ENCODE assay signal across 1 cellular context in genomic region chr9:125255781-125256391, GRCh38.
TF ChIP-seq lines count a peak whose summit lies in the region.

No MANE protein-coding gene starts in this region.

TF ChIP-seq in SK-N-SH treated with all-trans-retinoic acid at 6 μM for 48 hours, 23 proteins besides CTCF, POLR2A, EP300 and RAD21 (continued from another document):
- TF ChIP-seq TSHZ2 (CRISPR knock-in tag; IDR thresholded peaks at IDR 0.05) (no peak), ARNTL (CRISPR knock-in tag; IDR thresholded peaks at IDR 0.05; ENCODE audit: borderline replicate concordance, low read depth) (no peak), ZFP30 (CRISPR knock-in tag; IDR thresholded peaks at IDR 0.05) (no peak), BACH2 (CRISPR knock-in tag; IDR thresholded peaks at IDR 0.05; ENCODE audit: borderline replicate concordance) (no peak), PPARA (CRISPR knock-in tag; IDR thresholded peaks at IDR 0.05; ENCODE audit: borderline replicate concordance) (no peak), ZFP3 (CRISPR knock-in tag; IDR thresholded peaks at IDR 0.05) (no peak), ZC3H10 (CRISPR knock-in tag; IDR thresholded peaks at IDR 0.05) (no peak)
- TF ChIP-seq, protein P1, sequence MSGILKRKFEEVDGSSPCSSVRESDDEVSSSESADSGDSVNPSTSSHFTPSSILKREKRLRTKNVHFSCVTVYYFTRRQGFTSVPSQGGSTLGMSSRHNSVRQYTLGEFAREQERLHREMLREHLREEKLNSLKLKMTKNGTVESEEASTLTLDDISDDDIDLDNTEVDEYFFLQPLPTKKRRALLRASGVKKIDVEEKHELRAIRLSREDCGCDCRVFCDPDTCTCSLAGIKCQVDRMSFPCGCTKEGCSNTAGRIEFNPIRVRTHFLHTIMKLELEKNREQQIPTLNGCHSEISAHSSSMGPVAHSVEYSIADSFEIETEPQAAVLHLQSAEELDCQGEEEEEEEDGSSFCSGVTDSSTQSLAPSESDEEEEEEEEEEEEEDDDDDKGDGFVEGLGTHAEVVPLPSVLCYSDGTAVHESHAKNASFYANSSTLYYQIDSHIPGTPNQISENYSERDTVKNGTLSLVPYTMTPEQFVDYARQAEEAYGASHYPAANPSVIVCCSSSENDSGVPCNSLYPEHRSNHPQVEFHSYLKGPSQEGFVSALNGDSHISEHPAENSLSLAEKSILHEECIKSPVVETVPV (CRISPR knock-in tag; IDR thresholded peaks at IDR 0.05) = no peak
- TF ChIP-seq, protein P2, sequence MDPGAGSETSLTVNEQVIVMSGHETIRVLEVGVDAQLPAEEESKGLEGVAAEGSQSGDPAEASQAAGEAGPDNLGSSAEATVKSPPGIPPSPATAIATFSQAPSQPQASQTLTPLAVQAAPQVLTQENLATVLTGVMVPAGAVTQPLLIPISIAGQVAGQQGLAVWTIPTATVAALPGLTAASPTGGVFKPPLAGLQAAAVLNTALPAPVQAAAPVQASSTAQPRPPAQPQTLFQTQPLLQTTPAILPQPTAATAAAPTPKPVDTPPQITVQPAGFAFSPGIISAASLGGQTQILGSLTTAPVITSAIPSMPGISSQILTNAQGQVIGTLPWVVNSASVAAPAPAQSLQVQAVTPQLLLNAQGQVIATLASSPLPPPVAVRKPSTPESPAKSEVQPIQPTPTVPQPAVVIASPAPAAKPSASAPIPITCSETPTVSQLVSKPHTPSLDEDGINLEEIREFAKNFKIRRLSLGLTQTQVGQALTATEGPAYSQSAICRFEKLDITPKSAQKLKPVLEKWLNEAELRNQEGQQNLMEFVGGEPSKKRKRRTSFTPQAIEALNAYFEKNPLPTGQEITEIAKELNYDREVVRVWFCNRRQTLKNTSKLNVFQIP (CRISPR knock-in tag; IDR thresholded peaks at IDR 0.05; ENCODE audit: borderline replicate concordance, low read depth) = no peak
TF ChIP-seq in SK-N-SH treated with all-trans-retinoic acid at 6 μM for 48 hours: peak in this region for 0.
